Comparison of ENCODE assay signal across 1 cellular context in the genomic region with DNA sequence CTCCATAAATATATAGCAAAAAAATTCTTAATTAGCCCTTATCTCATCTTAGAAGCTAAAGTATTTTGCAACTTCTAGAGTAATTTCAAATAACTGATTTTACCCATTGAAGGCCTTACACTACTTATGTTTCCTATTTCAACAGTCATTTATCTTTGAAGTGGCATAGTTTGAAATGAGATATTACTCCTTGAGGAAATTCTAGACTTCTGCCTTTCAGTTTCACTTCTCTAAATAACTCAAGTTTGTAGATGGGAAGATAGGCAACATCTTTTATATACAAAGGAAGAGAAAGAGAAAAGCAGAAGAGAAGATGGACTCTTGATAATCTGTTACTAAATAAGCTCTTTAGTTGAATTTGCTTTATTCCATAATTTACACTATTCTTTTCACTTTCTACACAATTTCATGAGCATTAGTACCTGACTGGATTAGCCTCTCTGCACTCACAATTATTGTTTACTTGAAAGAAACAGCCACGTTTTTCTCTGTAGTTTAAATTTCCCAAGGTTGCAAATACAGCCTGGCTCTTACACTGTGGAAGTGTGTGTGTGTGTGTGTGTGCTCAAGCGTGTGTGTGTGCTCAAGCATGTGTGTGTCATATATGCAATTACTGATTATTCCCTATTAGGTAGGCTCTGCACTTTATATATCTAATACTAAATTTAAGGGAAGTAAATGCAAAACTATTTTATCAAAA.
TF ChIP-seq lines count a peak whose summit lies in the region.

No MANE protein-coding gene starts in this region.

TF ChIP-seq in GM12878, 131 proteins besides CTCF, POLR2A, EP300 and RAD21 (continued from another document and continues in another):
- TF ChIP-seq, protein P1, sequence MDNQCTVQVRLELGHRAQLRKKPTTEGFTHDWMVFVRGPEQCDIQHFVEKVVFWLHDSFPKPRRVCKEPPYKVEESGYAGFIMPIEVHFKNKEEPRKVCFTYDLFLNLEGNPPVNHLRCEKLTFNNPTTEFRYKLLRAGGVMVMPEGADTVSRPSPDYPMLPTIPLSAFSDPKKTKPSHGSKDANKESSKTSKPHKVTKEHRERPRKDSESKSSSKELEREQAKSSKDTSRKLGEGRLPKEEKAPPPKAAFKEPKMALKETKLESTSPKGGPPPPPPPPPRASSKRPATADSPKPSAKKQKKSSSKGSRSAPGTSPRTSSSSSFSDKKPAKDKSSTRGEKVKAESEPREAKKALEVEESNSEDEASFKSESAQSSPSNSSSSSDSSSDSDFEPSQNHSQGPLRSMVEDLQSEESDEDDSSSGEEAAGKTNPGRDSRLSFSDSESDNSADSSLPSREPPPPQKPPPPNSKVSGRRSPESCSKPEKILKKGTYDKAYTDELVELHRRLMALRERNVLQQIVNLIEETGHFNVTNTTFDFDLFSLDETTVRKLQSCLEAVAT (IDR thresholded peaks at IDR 0.05) = no peak
- TF ChIP-seq IRF4 (IDR thresholded peaks at IDR 0.05; ENCODE audit: low read depth, low read length) (peak; percentile 46; the same call in 1 of the 2 replicates), WRNIP1 (IDR thresholded peaks at IDR 0.05; ENCODE audit: borderline replicate concordance, low read depth, low read length) (no peak), CREB1 (IDR thresholded peaks at IDR 0.05; ENCODE audit: low read depth) (peak; percentile 23; the same call in 1 of the 2 replicates), TCF12 (IDR thresholded peaks at IDR 0.05; ENCODE audit: low read depth, low read length) (no peak), HDAC2 (IDR thresholded peaks at IDR 0.05) (no peak), RB1 (IDR thresholded peaks at IDR 0.05; ENCODE audit: borderline replicate concordance) (no peak), ZNF622 (IDR thresholded peaks at IDR 0.05) (no peak), SP1 (IDR thresholded peaks at IDR 0.05; ENCODE audit: low read depth, low read length) (no peak), CEBPB (IDR thresholded peaks at IDR 0.05; ENCODE audit: borderline replicate concordance in 1 of 2, low read depth in 2 of 2, low read length in 2 of 2) (no peak), MTA2 (IDR thresholded peaks at IDR 0.05; ENCODE audit: low read depth) (peak; percentile 58; the same call in 1 of the 2 replicates), EGR1 (IDR thresholded peaks at IDR 0.05; ENCODE audit: borderline replicate concordance in 1 of 2, low read depth in 2 of 2, low read length in 2 of 2) (no peak), CBX5 (IDR thresholded peaks at IDR 0.05; ENCODE audit: low read depth) (no peak), ETV6 (conservative IDR thresholded peaks at IDR 0.05 in 1 of 2, IDR thresholded peaks at IDR 0.05 in 1 of 2; ENCODE audit: borderline replicate concordance in 1 of 2, low read depth in 1 of 2) (peak in 1 of 2 experiments; percentile 77; a peak in 1 of 4 replicates), HDGF (IDR thresholded peaks at IDR 0.05) (no peak), IKZF2 (IDR thresholded peaks at IDR 0.05) (peak; percentile 15 to 17; a peak in 2 of 4 replicates), IKZF1 (conservative IDR thresholded peaks at IDR 0.05) (no peak), SRF (IDR thresholded peaks at IDR 0.05; ENCODE audit: low read depth in 2 of 2, low read length in 2 of 2) (peak in 1 of 2 experiments; percentile 28; a peak in 1 of 4 replicates), SPI1 (IDR thresholded peaks at IDR 0.05; ENCODE audit: borderline replicate concordance, insufficient read depth, low read depth, low read length) (peak; percentile 91), DPF2 (IDR thresholded peaks at IDR 0.05) (no peak), CREM (IDR thresholded peaks at IDR 0.05; ENCODE audit: low read depth) (peak; percentile 28; the same call in 1 of the 2 replicates), YY1 (IDR thresholded peaks at IDR 0.05; ENCODE audit: low read depth, low read length) (no peak), ZBED1 (IDR thresholded peaks at IDR 0.05; ENCODE audit: borderline replicate concordance) (no peak; the same call in 1 of the 2 replicates), RUNX3 (IDR thresholded peaks at IDR 0.05; ENCODE audit: low read length) (peak; percentile 77), FOXM1 (IDR thresholded peaks at IDR 0.05; ENCODE audit: low read depth, low read length) (peak; percentile 84; the same call in 1 of the 2 replicates), TARDBP (IDR thresholded peaks at IDR 0.05; ENCODE audit: borderline replicate concordance) (no peak), LARP7 (IDR thresholded peaks at IDR 0.05) (no peak), BCL11A (IDR thresholded peaks at IDR 0.05; ENCODE audit: low read depth, low read length) (peak; percentile 71; the same call in 1 of the 2 replicates), KLF5 (IDR thresholded peaks at IDR 0.05; ENCODE audit: partially characterized antibody) (no peak), EED (IDR thresholded peaks at IDR 0.05; ENCODE audit: low read depth) (peak; percentile 37; the same call in 1 of the 2 replicates), GABPA (IDR thresholded peaks at IDR 0.05; ENCODE audit: low read depth) (no peak), BRCA1 (IDR thresholded peaks at IDR 0.05; ENCODE audit: low read depth, low read length) (no peak), MEF2A (IDR thresholded peaks at IDR 0.05; ENCODE audit: insufficient read depth, low read depth, low read length) (0 out of 2 replicates have a peak, but pooled peaks have one; percentile 62), MTA3 (IDR thresholded peaks at IDR 0.05; ENCODE audit: borderline replicate concordance, low read length) (peak; percentile 64; the same call in 1 of the 2 replicates), NFIC (IDR thresholded peaks at IDR 0.05; ENCODE audit: low read depth, low read length) (peak; percentile 96), TCF7 (IDR thresholded peaks at IDR 0.05; ENCODE audit: borderline replicate concordance) (peak; percentile 96)
- TF ChIP-seq, protein P2, sequence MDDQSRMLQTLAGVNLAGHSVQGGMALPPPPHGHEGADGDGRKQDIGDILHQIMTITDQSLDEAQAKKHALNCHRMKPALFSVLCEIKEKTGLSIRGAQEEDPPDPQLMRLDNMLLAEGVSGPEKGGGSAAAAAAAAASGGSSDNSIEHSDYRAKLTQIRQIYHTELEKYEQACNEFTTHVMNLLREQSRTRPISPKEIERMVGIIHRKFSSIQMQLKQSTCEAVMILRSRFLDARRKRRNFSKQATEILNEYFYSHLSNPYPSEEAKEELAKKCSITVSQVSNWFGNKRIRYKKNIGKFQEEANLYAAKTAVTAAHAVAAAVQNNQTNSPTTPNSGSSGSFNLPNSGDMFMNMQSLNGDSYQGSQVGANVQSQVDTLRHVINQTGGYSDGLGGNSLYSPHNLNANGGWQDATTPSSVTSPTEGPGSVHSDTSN (IDR thresholded peaks at IDR 0.05; ENCODE audit: insufficient replicate concordance, low read depth, low read length) = no peak
- TF ChIP-seq, protein P3, sequence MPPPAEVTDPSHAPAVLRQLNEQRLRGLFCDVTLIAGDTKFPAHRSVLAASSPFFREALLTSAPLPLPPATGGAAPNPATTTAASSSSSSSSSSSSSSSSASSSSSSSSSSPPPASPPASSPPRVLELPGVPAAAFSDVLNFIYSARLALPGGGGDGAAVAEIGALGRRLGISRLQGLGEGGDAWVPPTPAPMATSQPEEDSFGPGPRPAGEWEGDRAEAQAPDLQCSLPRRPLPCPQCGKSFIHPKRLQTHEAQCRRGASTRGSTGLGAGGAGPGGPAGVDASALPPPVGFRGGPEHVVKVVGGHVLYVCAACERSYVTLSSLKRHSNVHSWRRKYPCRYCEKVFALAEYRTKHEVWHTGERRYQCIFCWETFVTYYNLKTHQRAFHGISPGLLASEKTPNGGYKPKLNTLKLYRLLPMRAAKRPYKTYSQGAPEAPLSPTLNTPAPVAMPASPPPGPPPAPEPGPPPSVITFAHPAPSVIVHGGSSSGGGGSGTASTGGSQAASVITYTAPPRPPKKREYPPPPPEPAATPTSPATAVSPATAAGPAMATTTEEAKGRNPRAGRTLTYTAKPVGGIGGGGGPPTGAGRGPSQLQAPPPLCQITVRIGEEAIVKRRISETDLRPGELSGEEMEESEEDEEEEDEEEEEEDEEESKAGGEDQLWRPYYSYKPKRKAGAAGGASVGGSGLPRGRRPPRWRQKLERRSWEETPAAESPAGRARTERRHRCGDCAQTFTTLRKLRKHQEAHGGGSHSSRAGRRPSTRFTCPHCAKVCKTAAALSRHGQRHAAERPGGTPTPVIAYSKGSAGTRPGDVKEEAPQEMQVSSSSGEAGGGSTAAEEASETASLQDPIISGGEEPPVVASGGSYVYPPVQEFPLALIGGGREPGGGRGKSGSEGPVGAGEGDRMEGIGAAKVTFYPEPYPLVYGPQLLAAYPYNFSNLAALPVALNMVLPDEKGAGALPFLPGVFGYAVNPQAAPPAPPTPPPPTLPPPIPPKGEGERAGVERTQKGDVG (CRISPR knock-in tag; IDR thresholded peaks at IDR 0.05) = no peak
- TF ChIP-seq, protein P4, sequence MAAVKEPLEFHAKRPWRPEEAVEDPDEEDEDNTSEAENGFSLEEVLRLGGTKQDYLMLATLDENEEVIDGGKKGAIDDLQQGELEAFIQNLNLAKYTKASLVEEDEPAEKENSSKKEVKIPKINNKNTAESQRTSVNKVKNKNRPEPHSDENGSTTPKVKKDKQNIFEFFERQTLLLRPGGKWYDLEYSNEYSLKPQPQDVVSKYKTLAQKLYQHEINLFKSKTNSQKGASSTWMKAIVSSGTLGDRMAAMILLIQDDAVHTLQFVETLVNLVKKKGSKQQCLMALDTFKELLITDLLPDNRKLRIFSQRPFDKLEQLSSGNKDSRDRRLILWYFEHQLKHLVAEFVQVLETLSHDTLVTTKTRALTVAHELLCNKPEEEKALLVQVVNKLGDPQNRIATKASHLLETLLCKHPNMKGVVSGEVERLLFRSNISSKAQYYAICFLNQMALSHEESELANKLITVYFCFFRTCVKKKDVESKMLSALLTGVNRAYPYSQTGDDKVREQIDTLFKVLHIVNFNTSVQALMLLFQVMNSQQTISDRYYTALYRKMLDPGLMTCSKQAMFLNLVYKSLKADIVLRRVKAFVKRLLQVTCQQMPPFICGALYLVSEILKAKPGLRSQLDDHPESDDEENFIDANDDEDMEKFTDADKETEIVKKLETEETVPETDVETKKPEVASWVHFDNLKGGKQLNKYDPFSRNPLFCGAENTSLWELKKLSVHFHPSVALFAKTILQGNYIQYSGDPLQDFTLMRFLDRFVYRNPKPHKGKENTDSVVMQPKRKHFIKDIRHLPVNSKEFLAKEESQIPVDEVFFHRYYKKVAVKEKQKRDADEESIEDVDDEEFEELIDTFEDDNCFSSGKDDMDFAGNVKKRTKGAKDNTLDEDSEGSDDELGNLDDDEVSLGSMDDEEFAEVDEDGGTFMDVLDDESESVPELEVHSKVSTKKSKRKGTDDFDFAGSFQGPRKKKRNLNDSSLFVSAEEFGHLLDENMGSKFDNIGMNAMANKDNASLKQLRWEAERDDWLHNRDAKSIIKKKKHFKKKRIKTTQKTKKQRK (IDR thresholded peaks at IDR 0.05; ENCODE audit: low read depth, low read length) = no peak
- TF ChIP-seq, protein P5, sequence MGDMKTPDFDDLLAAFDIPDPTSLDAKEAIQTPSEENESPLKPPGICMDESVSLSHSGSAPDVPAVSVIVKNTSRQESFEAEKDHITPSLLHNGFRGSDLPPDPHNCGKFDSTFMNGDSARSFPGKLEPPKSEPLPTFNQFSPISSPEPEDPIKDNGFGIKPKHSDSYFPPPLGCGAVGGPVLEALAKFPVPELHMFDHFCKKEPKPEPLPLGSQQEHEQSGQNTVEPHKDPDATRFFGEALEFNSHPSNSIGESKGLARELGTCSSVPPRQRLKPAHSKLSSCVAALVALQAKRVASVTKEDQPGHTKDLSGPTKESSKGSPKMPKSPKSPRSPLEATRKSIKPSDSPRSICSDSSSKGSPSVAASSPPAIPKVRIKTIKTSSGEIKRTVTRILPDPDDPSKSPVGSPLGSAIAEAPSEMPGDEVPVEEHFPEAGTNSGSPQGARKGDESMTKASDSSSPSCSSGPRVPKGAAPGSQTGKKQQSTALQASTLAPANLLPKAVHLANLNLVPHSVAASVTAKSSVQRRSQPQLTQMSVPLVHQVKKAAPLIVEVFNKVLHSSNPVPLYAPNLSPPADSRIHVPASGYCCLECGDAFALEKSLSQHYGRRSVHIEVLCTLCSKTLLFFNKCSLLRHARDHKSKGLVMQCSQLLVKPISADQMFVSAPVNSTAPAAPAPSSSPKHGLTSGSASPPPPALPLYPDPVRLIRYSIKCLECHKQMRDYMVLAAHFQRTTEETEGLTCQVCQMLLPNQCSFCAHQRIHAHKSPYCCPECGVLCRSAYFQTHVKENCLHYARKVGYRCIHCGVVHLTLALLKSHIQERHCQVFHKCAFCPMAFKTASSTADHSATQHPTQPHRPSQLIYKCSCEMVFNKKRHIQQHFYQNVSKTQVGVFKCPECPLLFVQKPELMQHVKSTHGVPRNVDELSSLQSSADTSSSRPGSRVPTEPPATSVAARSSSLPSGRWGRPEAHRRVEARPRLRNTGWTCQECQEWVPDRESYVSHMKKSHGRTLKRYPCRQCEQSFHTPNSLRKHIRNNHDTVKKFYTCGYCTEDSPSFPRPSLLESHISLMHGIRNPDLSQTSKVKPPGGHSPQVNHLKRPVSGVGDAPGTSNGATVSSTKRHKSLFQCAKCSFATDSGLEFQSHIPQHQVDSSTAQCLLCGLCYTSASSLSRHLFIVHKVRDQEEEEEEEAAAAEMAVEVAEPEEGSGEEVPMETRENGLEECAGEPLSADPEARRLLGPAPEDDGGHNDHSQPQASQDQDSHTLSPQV (IDR thresholded peaks at IDR 0.05) = no peak
- TF ChIP-seq, protein P6, sequence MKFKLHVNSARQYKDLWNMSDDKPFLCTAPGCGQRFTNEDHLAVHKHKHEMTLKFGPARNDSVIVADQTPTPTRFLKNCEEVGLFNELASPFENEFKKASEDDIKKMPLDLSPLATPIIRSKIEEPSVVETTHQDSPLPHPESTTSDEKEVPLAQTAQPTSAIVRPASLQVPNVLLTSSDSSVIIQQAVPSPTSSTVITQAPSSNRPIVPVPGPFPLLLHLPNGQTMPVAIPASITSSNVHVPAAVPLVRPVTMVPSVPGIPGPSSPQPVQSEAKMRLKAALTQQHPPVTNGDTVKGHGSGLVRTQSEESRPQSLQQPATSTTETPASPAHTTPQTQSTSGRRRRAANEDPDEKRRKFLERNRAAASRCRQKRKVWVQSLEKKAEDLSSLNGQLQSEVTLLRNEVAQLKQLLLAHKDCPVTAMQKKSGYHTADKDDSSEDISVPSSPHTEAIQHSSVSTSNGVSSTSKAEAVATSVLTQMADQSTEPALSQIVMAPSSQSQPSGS (IDR thresholded peaks at IDR 0.05; ENCODE audit: low read length) = peak; percentile 85
- TF ChIP-seq, protein P7, sequence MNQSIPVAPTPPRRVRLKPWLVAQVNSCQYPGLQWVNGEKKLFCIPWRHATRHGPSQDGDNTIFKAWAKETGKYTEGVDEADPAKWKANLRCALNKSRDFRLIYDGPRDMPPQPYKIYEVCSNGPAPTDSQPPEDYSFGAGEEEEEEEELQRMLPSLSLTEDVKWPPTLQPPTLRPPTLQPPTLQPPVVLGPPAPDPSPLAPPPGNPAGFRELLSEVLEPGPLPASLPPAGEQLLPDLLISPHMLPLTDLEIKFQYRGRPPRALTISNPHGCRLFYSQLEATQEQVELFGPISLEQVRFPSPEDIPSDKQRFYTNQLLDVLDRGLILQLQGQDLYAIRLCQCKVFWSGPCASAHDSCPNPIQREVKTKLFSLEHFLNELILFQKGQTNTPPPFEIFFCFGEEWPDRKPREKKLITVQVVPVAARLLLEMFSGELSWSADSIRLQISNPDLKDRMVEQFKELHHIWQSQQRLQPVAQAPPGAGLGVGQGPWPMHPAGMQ (IDR thresholded peaks at IDR 0.05; ENCODE audit: borderline replicate concordance) = no peak
- TF ChIP-seq, protein P8, sequence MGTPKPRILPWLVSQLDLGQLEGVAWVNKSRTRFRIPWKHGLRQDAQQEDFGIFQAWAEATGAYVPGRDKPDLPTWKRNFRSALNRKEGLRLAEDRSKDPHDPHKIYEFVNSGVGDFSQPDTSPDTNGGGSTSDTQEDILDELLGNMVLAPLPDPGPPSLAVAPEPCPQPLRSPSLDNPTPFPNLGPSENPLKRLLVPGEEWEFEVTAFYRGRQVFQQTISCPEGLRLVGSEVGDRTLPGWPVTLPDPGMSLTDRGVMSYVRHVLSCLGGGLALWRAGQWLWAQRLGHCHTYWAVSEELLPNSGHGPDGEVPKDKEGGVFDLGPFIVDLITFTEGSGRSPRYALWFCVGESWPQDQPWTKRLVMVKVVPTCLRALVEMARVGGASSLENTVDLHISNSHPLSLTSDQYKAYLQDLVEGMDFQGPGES (IDR thresholded peaks at IDR 0.05) = no peak
